ENCODE assay signal across 11 cellular contexts in the genomic region with DNA sequence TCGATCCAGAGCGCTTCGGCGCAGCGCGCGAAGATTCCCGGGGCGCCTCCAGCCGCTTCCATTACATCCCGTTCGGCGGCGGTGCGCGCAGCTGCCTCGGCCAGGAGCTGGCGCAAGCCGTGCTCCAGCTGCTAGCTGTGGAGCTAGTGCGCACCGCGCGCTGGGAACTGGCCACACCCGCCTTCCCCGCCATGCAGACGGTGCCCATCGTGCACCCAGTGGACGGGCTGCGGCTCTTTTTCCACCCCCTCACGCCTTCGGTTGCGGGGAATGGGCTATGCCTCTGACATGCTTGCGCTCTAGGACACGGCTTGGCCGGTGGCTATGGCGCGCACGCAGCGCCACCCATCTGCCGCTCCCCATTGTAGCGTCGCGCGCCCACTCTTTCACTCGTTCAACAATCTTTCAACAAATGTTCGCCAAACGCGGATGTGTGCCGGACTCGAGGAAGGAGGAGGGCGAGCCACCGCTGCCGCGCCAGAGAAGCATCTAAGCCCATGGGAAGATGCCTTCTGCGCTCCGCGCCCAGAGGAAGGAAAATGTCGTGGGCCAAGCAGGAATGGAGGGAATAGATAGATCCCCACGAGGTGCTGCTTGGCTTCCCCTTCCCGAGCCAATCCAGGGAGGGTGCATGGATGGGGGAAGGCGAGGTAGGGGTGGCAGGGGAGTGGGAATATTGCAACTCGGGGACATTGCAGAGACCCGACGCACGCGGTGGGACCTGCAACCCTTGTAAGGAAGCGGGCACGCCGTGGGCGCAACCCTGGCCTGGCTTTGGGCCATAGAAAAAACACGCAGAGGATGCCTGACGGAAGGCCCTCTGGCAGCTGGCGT. TPM values are rescaled to one million over a fixed set of nuclear protein-coding genes. Genes with fewer than 3 reads are reported as not detected.
DNase-seq lines count a peak whose midpoint lies in the region; ATAC-seq and TF ChIP-seq lines count a peak whose summit lies in the region.
"Had no signal": no experiment of that assay in that cellular context is flagged by ENCODE, and none has a peak within 500 bp of the region (broad histone marks: within the 10 kb centered on the region; RNA-seq: fewer than 3 reads in every experiment).

No MANE protein-coding gene starts in this region.

- H3K4me1 ChIP-seq in BLaER1 = 0 out of 2 replicates have a peak, but pooled peaks cover 11% of the 10 kb centered on the region
- H3K4me1 ChIP-seq in testis = peaks cover 30% of the 10 kb centered on the region

- TF ChIP-seq POLR2A in testis (IDR thresholded peaks at IDR 0.05) = no peak
- no peak for TF ChIP-seq POLR2A in lower leg skin (IDR thresholded peaks at IDR 0.05)

- H3K27me3 ChIP-seq in BLaER1 = peaks cover 91% of the 10 kb centered on the region
- no peaks in the 10 kb centered on the region for H3K27me3 ChIP-seq in testis

- H4K20me1 ChIP-seq in BLaER1 = peaks cover 60% of the 10 kb centered on the region

- intact Hi-C loops in testis (cut with DNase I; ENCODE audit: low total_unique reads) = no loop called here
- intact Hi-C loops in lower leg skin (cut with DNase I; ENCODE audit: low total_unique reads) = no loop called here

- peak overlapping the region; percentile 33 for H3K4me2 ChIP-seq in BLaER1

- H3K9me3 ChIP-seq in BLaER1 (no peaks in the 10 kb centered on the region), testis (no peaks in the 10 kb centered on the region)
- H3K9me3 ChIP-seq: neutrophil had no signal

- ATAC-seq in HG03469 (IDR thresholded peaks at IDR 0.05; ENCODE audit: unreplicated experiment) (no peak), GM21529 (IDR thresholded peaks at IDR 0.05; ENCODE audit: unreplicated experiment) (no peak)

- no peak overlapping the region for H3K4me3 ChIP-seq in BLaER1
- no peak overlapping the region for H3K4me3 ChIP-seq in astrocyte of the spinal cord (ENCODE audit: low read depth, low read length)
- H3K4me3 ChIP-seq in testis = peak overlapping the region in 1 of 2 donors; percentile 38
- no peak overlapping the region for H3K4me3 ChIP-seq in lower leg skin (ENCODE audit: low read depth, poor library complexity, severe bottlenecking)

- no peak overlapping the region for H3K27ac ChIP-seq in BLaER1
- H3K27ac ChIP-seq in testis = no peak overlapping the region
- H3K27ac ChIP-seq: neutrophil had no signal

- WGBS in testis, 2 donors = 3 to 9% methylated on average over 39 to 73 of the region's 73 CpGs
- WGBS in lower leg skin, 2 donors = 2 to 4% methylated on average over 48 to 63 of the region's 73 CpGs

- TF ChIP-seq CTCF in GM13977 (IDR thresholded peaks at IDR 0.05; ENCODE audit: extremely low read depth, insufficient read depth, missing control alignments) = peak; percentile 20
- peak; percentile 3 for TF ChIP-seq CTCF in astrocyte of the spinal cord (IDR thresholded peaks at IDR 0.05; ENCODE audit: low read depth, low read length)
- peak in 1 of 3 experiments; percentile 14 for TF ChIP-seq CTCF in testis (IDR thresholded peaks at IDR 0.05)
- no peak for TF ChIP-seq CTCF in lower leg skin (IDR thresholded peaks at IDR 0.05)

- peak; percentile 64 for DNase-seq in GM13977 (ENCODE audit: low spot score)
- peak; percentile 50 for DNase-seq in astrocyte of the spinal cord (ENCODE audit: low read depth, low spot score)
- DNase-seq in left kidney (ENCODE audit: low read depth, low spot score) = peak; percentile 64
- no peak for DNase-seq in testis
- DNase-seq in lower leg skin (ENCODE audit: low spot score in 2 of 2) = no peak
- DNase-seq: NCI-H1930 had no signal

- in situ Hi-C loops in GM13977 (cut with MboI; ENCODE audit: low pct_unique_long_range_greater_than_20kb, low sequenced_read_pairs, unreplicated experiment) = no loop called here
- in situ Hi-C loops in astrocyte of the spinal cord (cut with HindIII; ENCODE audit: low sequenced_read_pairs) = no loop called here

- H3K9ac ChIP-seq in BLaER1 = no peak overlapping the region

- H3K36me3 ChIP-seq in BLaER1 (no peaks in the 10 kb centered on the region), testis (ENCODE audit: low read depth, missing control alignments) (no peaks in the 10 kb centered on the region)
- H3K36me3 ChIP-seq: neutrophil had no signal

RNA-seq across cellular contexts. Expression of a gene that starts 5.1 kb away (rescaled TPM):
- not detected for total RNA-seq in testis
- 0.57 TPM for polyA plus RNA-seq in testis (ENCODE audit: insufficient read depth, low read depth, low replicate concordance)
- total RNA-seq in lower leg skin = under 1 TPM in 2 of 4 donors, not detected in 2; 0.10 to 0.32 TPM
- total RNA-seq: activated CD8-positive, alpha-beta memory T cell treated with anti-CD3 and anti-CD28 coated beads for 36 hours had no signal

RNA-seq across cellular contexts. Expression of a gene that starts 8.0 kb away (rescaled TPM):
- total RNA-seq in testis (under 1 TPM; 0.31 to 0.68 TPM), lower leg skin (not detected)
- polyA plus RNA-seq in testis (ENCODE audit: insufficient read depth, low read depth, low replicate concordance) = 0.17 TPM

Comparison
In these comparisons a context has a peak if more than half of its experiments do, and no peak if none do; other contexts are left out.
1. DNase-seq: peak in GM13977 (single experiment), astrocyte of the spinal cord (single experiment) and left kidney (single experiment); none in testis (single experiment) and lower leg skin (0 of 2).
2. CTCF ChIP-seq: peak in GM13977 (single experiment) and astrocyte of the spinal cord (single experiment); none in lower leg skin (0 of 3).